1 cellular context compared by ENCODE assay signal in the genomic region with DNA sequence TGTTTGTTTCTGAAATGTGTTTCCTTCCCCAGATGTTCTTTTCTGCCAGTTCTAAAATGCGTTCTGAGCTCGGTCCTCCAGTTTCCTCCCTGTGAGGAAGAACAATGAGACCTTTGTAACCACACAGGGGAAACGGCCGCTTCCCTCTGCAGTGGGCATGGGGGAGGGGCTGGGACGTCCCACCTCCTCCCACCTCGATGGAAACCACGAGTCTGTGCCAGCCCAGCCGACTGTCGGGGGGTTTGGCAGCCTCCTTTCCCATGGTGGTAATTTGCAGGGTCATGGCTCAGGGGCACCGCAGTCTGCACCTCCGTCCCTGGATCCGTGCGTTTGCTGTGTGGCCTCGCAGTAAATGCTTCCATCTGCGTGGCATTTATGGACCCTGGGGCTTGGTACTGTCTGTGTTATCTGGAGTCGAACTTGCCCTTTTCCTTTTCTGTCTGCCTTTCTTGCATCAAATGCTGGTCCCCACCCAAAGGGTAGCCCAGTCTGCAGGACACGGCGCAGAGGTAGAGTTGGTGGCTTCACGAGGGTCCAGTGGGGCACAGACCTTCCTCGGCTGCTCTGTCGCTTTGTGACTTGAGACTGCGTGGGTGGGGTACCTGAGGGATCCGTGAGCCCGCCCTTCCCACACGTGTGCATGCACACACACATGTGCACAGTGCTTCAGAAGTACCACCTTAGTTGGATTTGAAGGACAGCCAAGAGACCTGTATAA.
TF ChIP-seq lines count a peak whose summit lies in the region.

No MANE protein-coding gene starts in this region.

TF ChIP-seq in WTC11, 78 proteins besides CTCF, POLR2A, EP300 and RAD21 (continued from another document):
- TF ChIP-seq, protein P1, sequence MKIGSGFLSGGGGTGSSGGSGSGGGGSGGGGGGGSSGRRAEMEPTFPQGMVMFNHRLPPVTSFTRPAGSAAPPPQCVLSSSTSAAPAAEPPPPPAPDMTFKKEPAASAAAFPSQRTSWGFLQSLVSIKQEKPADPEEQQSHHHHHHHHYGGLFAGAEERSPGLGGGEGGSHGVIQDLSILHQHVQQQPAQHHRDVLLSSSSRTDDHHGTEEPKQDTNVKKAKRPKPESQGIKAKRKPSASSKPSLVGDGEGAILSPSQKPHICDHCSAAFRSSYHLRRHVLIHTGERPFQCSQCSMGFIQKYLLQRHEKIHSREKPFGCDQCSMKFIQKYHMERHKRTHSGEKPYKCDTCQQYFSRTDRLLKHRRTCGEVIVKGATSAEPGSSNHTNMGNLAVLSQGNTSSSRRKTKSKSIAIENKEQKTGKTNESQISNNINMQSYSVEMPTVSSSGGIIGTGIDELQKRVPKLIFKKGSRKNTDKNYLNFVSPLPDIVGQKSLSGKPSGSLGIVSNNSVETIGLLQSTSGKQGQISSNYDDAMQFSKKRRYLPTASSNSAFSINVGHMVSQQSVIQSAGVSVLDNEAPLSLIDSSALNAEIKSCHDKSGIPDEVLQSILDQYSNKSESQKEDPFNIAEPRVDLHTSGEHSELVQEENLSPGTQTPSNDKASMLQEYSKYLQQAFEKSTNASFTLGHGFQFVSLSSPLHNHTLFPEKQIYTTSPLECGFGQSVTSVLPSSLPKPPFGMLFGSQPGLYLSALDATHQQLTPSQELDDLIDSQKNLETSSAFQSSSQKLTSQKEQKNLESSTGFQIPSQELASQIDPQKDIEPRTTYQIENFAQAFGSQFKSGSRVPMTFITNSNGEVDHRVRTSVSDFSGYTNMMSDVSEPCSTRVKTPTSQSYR (CRISPR knock-in tag; IDR thresholded peaks at IDR 0.05), result peak; percentile 85; the same call in 1 of the 2 replicates
- TF ChIP-seq NR1H2 (CRISPR knock-in tag; IDR thresholded peaks at IDR 0.05) (no peak), NR3C1 (CRISPR knock-in tag; conservative IDR thresholded peaks at IDR 0.05; ENCODE audit: low read depth) (no peak), SP1 (CRISPR knock-in tag; conservative IDR thresholded peaks at IDR 0.05) (0 out of 2 replicates have a peak, but pooled peaks have one; percentile 18), OVOL2 (CRISPR knock-in tag; IDR thresholded peaks at IDR 0.05; ENCODE audit: borderline replicate concordance) (no peak), NFATC4 (CRISPR knock-in tag; IDR thresholded peaks at IDR 0.05) (no peak), JUN (CRISPR knock-in tag; IDR thresholded peaks at IDR 0.05) (no peak), ZNF121 (CRISPR knock-in tag; IDR thresholded peaks at IDR 0.05) (no peak), TEAD1 (CRISPR knock-in tag; IDR thresholded peaks at IDR 0.05) (no peak), SMAD4 (CRISPR knock-in tag; IDR thresholded peaks at IDR 0.05) (peak; percentile 13; the same call in 1 of the 2 replicates), ZNF263 (CRISPR knock-in tag; IDR thresholded peaks at IDR 0.05; ENCODE audit: low read depth) (no peak), EMX1 (CRISPR knock-in tag; IDR thresholded peaks at IDR 0.05) (no peak)
- TF ChIP-seq, protein P2, sequence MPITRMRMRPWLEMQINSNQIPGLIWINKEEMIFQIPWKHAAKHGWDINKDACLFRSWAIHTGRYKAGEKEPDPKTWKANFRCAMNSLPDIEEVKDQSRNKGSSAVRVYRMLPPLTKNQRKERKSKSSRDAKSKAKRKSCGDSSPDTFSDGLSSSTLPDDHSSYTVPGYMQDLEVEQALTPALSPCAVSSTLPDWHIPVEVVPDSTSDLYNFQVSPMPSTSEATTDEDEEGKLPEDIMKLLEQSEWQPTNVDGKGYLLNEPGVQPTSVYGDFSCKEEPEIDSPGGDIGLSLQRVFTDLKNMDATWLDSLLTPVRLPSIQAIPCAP (CRISPR knock-in tag; IDR thresholded peaks at IDR 0.05), result no peak
- TF ChIP-seq, protein P3, sequence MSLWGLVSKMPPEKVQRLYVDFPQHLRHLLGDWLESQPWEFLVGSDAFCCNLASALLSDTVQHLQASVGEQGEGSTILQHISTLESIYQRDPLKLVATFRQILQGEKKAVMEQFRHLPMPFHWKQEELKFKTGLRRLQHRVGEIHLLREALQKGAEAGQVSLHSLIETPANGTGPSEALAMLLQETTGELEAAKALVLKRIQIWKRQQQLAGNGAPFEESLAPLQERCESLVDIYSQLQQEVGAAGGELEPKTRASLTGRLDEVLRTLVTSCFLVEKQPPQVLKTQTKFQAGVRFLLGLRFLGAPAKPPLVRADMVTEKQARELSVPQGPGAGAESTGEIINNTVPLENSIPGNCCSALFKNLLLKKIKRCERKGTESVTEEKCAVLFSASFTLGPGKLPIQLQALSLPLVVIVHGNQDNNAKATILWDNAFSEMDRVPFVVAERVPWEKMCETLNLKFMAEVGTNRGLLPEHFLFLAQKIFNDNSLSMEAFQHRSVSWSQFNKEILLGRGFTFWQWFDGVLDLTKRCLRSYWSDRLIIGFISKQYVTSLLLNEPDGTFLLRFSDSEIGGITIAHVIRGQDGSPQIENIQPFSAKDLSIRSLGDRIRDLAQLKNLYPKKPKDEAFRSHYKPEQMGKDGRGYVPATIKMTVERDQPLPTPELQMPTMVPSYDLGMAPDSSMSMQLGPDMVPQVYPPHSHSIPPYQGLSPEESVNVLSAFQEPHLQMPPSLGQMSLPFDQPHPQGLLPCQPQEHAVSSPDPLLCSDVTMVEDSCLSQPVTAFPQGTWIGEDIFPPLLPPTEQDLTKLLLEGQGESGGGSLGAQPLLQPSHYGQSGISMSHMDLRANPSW (CRISPR knock-in tag; conservative IDR thresholded peaks at IDR 0.05; ENCODE audit: low read depth), result no peak
- TF ChIP-seq, protein P4, sequence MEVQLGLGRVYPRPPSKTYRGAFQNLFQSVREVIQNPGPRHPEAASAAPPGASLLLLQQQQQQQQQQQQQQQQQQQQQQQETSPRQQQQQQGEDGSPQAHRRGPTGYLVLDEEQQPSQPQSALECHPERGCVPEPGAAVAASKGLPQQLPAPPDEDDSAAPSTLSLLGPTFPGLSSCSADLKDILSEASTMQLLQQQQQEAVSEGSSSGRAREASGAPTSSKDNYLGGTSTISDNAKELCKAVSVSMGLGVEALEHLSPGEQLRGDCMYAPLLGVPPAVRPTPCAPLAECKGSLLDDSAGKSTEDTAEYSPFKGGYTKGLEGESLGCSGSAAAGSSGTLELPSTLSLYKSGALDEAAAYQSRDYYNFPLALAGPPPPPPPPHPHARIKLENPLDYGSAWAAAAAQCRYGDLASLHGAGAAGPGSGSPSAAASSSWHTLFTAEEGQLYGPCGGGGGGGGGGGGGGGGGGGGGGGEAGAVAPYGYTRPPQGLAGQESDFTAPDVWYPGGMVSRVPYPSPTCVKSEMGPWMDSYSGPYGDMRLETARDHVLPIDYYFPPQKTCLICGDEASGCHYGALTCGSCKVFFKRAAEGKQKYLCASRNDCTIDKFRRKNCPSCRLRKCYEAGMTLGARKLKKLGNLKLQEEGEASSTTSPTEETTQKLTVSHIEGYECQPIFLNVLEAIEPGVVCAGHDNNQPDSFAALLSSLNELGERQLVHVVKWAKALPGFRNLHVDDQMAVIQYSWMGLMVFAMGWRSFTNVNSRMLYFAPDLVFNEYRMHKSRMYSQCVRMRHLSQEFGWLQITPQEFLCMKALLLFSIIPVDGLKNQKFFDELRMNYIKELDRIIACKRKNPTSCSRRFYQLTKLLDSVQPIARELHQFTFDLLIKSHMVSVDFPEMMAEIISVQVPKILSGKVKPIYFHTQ (CRISPR knock-in tag; IDR thresholded peaks at IDR 0.05), result no peak
- TF ChIP-seq, protein P5, sequence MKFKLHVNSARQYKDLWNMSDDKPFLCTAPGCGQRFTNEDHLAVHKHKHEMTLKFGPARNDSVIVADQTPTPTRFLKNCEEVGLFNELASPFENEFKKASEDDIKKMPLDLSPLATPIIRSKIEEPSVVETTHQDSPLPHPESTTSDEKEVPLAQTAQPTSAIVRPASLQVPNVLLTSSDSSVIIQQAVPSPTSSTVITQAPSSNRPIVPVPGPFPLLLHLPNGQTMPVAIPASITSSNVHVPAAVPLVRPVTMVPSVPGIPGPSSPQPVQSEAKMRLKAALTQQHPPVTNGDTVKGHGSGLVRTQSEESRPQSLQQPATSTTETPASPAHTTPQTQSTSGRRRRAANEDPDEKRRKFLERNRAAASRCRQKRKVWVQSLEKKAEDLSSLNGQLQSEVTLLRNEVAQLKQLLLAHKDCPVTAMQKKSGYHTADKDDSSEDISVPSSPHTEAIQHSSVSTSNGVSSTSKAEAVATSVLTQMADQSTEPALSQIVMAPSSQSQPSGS (CRISPR knock-in tag; IDR thresholded peaks at IDR 0.05; ENCODE audit: borderline replicate concordance, low read depth), result no peak
- TF ChIP-seq, protein P6, sequence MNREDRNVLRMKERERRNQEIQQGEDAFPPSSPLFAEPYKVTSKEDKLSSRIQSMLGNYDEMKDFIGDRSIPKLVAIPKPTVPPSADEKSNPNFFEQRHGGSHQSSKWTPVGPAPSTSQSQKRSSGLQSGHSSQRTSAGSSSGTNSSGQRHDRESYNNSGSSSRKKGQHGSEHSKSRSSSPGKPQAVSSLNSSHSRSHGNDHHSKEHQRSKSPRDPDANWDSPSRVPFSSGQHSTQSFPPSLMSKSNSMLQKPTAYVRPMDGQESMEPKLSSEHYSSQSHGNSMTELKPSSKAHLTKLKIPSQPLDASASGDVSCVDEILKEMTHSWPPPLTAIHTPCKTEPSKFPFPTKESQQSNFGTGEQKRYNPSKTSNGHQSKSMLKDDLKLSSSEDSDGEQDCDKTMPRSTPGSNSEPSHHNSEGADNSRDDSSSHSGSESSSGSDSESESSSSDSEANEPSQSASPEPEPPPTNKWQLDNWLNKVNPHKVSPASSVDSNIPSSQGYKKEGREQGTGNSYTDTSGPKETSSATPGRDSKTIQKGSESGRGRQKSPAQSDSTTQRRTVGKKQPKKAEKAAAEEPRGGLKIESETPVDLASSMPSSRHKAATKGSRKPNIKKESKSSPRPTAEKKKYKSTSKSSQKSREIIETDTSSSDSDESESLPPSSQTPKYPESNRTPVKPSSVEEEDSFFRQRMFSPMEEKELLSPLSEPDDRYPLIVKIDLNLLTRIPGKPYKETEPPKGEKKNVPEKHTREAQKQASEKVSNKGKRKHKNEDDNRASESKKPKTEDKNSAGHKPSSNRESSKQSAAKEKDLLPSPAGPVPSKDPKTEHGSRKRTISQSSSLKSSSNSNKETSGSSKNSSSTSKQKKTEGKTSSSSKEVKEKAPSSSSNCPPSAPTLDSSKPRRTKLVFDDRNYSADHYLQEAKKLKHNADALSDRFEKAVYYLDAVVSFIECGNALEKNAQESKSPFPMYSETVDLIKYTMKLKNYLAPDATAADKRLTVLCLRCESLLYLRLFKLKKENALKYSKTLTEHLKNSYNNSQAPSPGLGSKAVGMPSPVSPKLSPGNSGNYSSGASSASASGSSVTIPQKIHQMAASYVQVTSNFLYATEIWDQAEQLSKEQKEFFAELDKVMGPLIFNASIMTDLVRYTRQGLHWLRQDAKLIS (CRISPR knock-in tag; IDR thresholded peaks at IDR 0.05; ENCODE audit: borderline replicate concordance), result no peak
